In genomic region chr1:19704247-19705113, GRCh38 we compare ENCODE assay signal across 8 cellular contexts. TPM values are rescaled to one million over a fixed set of nuclear protein-coding genes. Genes with fewer than 3 reads are reported as not detected.
DNase-seq lines count a peak whose midpoint lies in the region; ATAC-seq and TF ChIP-seq lines count a peak whose summit lies in the region.

No MANE protein-coding gene starts in this region.

- H3K36me3 ChIP-seq in SJSA1, result 0 out of 2 replicates have a peak, but pooled peaks cover 6% of the 10 kb centered on the region
- no peaks in the 10 kb centered on the region for H3K36me3 ChIP-seq in trophoblast cell (ENCODE audit: control insufficient read depth in 1 of 2, insufficient read depth in 2 of 2, low read length in 2 of 2)
- H3K36me3 ChIP-seq in vagina, result peaks cover 0 to 5% of the 10 kb centered on the region in 2 donors

- H3K4me2 ChIP-seq in trophoblast cell (ENCODE audit: low read length), result peak overlapping the region; percentile 47

- H3K4ac ChIP-seq in trophoblast cell (ENCODE audit: low read depth, low read length), result no peak overlapping the region

- peak; percentile 93 for ATAC-seq in Right ventricle myocardium superior (ENCODE audit: poor library complexity)

- H3K4me3 ChIP-seq in SJSA1, result no peak overlapping the region
- H3K4me3 ChIP-seq in trophoblast cell (ENCODE audit: low read depth, low read length), result no peak overlapping the region
- H3K4me3 ChIP-seq in vagina, result no peak overlapping the region

- H3K9me3 ChIP-seq in SJSA1 (replicated peaks) (no peaks in the 10 kb centered on the region), trophoblast cell (ENCODE audit: insufficient read depth, low read depth, low read length) (no peaks in the 10 kb centered on the region), vagina (no peaks in the 10 kb centered on the region)

- no peaks in the 10 kb centered on the region for H3K79me2 ChIP-seq in trophoblast cell (ENCODE audit: control insufficient read depth, insufficient read depth, low read length, poor library complexity)

- H2AK5ac ChIP-seq in trophoblast cell (ENCODE audit: low read length), result no peak overlapping the region

- H3K27me3 ChIP-seq in SJSA1 (replicated peaks) (no peaks in the 10 kb centered on the region), trophoblast cell (ENCODE audit: insufficient read depth, low read length) (no peaks in the 10 kb centered on the region), vagina (no peaks in the 10 kb centered on the region)

- H2BK120ac ChIP-seq in trophoblast cell (ENCODE audit: insufficient read depth, low read length, poor library complexity), result no peak overlapping the region

- H3K4me1 ChIP-seq in SJSA1 (replicated peaks) (no peaks in the 10 kb centered on the region), trophoblast cell (ENCODE audit: control insufficient read depth in 1 of 2, insufficient read depth in 2 of 2, low read length in 2 of 2) (peaks cover 3 to 4% of the 10 kb centered on the region in 2 experiments), vagina (peaks cover 8% of the 10 kb centered on the region)

- H4K91ac ChIP-seq in trophoblast cell (ENCODE audit: low read depth, low read length), result no peak overlapping the region

- no peak overlapping the region for H2BK12ac ChIP-seq in trophoblast cell (ENCODE audit: low read length)

- H3K36me3 Mint-ChIP-seq in activated naive CD8-positive, alpha-beta T cell treated with anti-CD3 and anti-CD28 coated beads for 36 hours, result peaks cover 6% of the 10 kb centered on the region

- no peaks in the 10 kb centered on the region for H3K79me1 ChIP-seq in trophoblast cell (ENCODE audit: low read length)

- H3K9ac ChIP-seq in trophoblast cell (ENCODE audit: low read length), result no peak overlapping the region

- no peak overlapping the region for H4K8ac ChIP-seq in trophoblast cell (ENCODE audit: low read depth, low read length)

- H3K23ac ChIP-seq in trophoblast cell (ENCODE audit: low read length), result no peak overlapping the region

- DNase-seq in DMS114 treated with DMSO at 0.1 percent for 48 hours (lab: John Stamatoyannopoulos, UW; ENCODE audit: unreplicated experiment) (peak; percentile 46), HT1080 (ENCODE audit: low read depth) (peak; percentile 56), SJSA1 (ENCODE audit: low read depth in 1 of 2, low spot score in 2 of 2) (peak; percentile 37 to 74), Right ventricle myocardium superior (peak; percentile 82), trophoblast cell (peak; percentile 46 to 79), vagina (ENCODE audit: extremely low spot score in 2 of 2) (no peak), GDM1 (lab: John Stamatoyannopoulos, UW) (no peak)
- DNase-seq in activated naive CD8-positive, alpha-beta T cell treated with anti-CD3 and anti-CD28 coated beads for 36 hours, result peak; percentile 43

- H3K27ac ChIP-seq in SJSA1 (no peak overlapping the region), trophoblast cell (ENCODE audit: low read depth, low read length) (no peak overlapping the region), vagina (no peak overlapping the region)

- TF ChIP-seq CTCF in vagina (IDR thresholded peaks at IDR 0.05), result peak; percentile 71 to 92 (median 84)

- H3K4me3 Mint-ChIP-seq in activated naive CD8-positive, alpha-beta T cell treated with anti-CD3 and anti-CD28 coated beads for 36 hours, result no peak overlapping the region

- no peak overlapping the region for H2BK5ac ChIP-seq in trophoblast cell (ENCODE audit: low read depth, low read length, poor library complexity)

- intact Hi-C loops in Right ventricle myocardium superior (cut with DNase I), result loop anchor here (5.0 kb wide), 1 partner anchor 42 kb away; the partner anchor contains the start of gene HTR6
- intact Hi-C loops in vagina (cut with DNase I), result no loop called here

- peaks cover 7% of the 10 kb centered on the region for H3K4me1 Mint-ChIP-seq in activated naive CD8-positive, alpha-beta T cell treated with anti-CD3 and anti-CD28 coated beads for 36 hours

- H4K12ac ChIP-seq in trophoblast cell (ENCODE audit: low read depth, low read length), result no peak overlapping the region

- H3K27ac Mint-ChIP-seq in activated naive CD8-positive, alpha-beta T cell treated with anti-CD3 and anti-CD28 coated beads for 36 hours, result no peak overlapping the region

- no peaks in the 10 kb centered on the region for H3K9me3 Mint-ChIP-seq in activated naive CD8-positive, alpha-beta T cell treated with anti-CD3 and anti-CD28 coated beads for 36 hours

- no peak overlapping the region for H3K14ac ChIP-seq in trophoblast cell (ENCODE audit: low read length)

- TF ChIP-seq POLR2A in vagina (IDR thresholded peaks at IDR 0.05), result no peak

- no CpG with 5 or more reads among the region's 19 CpGs for WGBS in trophoblast cell (ENCODE audit: extremely low coverage, insufficient coverage, insufficient read length)

- H2AFZ ChIP-seq in trophoblast cell (ENCODE audit: insufficient read depth, low read length, poor library complexity), result no peak overlapping the region

- H3K18ac ChIP-seq in trophoblast cell (ENCODE audit: low read length), result no peak overlapping the region

- no peaks in the 10 kb centered on the region for H3K27me3 Mint-ChIP-seq in activated naive CD8-positive, alpha-beta T cell treated with anti-CD3 and anti-CD28 coated beads for 36 hours

RNA-seq across cellular contexts. Expression of gene HTR6, which starts 39.8 kb away (rescaled TPM):
- total RNA-seq in HT1080 (2014; rRNA removed; shearing (Covaris generic)), result not detected in 2 replicates
- not detected in 2 replicates for polyA plus RNA-seq in HT1080 (2015; cell fraction: cytosol; rRNA removed)
- 0.06 TPM in 1 of 2 replicates, not detected in the other for polyA plus RNA-seq in HT1080 (2015; cell fraction: nucleus; rRNA removed)
- not detected in 2 replicates for total RNA-seq in SJSA1 (2014; rRNA removed; shearing (Covaris generic))
- total RNA-seq in activated naive CD8-positive, alpha-beta T cell treated with anti-CD3 and anti-CD28 coated beads for 36 hours, result not detected
- total RNA-seq in Right ventricle myocardium superior (not detected), vagina (not detected)
- polyA plus RNA-seq in trophoblast cell (2013), result not detected in 2 replicates

Comparison
In these comparisons a context has a peak if more than half of its experiments do, and no peak if none do; other contexts are left out.
1. DNase-seq: peak in DMS114 treated with DMSO at 0.1 percent for 48 hours (single experiment), HT1080 (single experiment), SJSA1 (2 of 2), activated naive CD8-positive, alpha-beta T cell treated with anti-CD3 and anti-CD28 coated beads for 36 hours (single experiment), Right ventricle myocardium superior (single experiment) and trophoblast cell (2 of 2); none in vagina (0 of 2) and GDM1 (single experiment).